ENCODE assay signal across 13 cellular contexts in genomic region chr7:134933460-134934068, GRCh38. TPM values are rescaled to one million over a fixed set of nuclear protein-coding genes. Genes with fewer than 3 reads are reported as not detected.
DNase-seq lines count a peak whose midpoint lies in the region; ATAC-seq, FAIRE-seq and TF ChIP-seq lines count a peak whose summit lies in the region.
"Had no signal": no experiment of that assay in that cellular context is flagged by ENCODE, and none has a peak within 500 bp of the region (broad histone marks: within the 10 kb centered on the region; RNA-seq: fewer than 3 reads in every experiment).

No MANE protein-coding gene starts in this region.

- BruUV-seq in GM12878 (replicated peaks; lab: Mats Ljungman, UMichigan), result no TSS peak

- no peaks in the 10 kb centered on the region for H4K20me1 ChIP-seq in BLaER1 treated with 17β-estradiol and CSF1 and Interleukin-3, amounts not matched to agents 10 nM and 100 nM
- H4K20me1 ChIP-seq in GM12878 (ENCODE audit: control insufficient read depth, insufficient read depth) (no peaks in the 10 kb centered on the region), osteoblast (ENCODE audit: insufficient read depth, low read length) (peaks cover 35% of the 10 kb centered on the region)

- in situ Hi-C loops in GM12878 (cut with MboI), result no loop called here

- peak overlapping the region in 9 of 11 experiments; percentile 37 to 75 (median 55); a peak in 16 of 22 replicates for H3K9ac ChIP-seq in BLaER1 treated with 17β-estradiol and CSF1 and Interleukin-3, amounts not matched to agents 10 nM and 100 nM
- H3K9ac ChIP-seq in GM12878 (ENCODE audit: control insufficient read depth, insufficient read depth, low read length), result no peak overlapping the region

- DNase-seq in GM12878 (ENCODE audit: low read depth, low spot score) (no peak), osteoblast (ENCODE audit: insufficient read length, low spot score, missing footprints) (no peak), HK-2 (ENCODE audit: unreplicated experiment) (no peak)
- no peak for DNase-seq in activated CD4-positive, CD25-positive, alpha-beta regulatory T cell (lab: John Stamatoyannopoulos, UW)
- DNase-seq: effector memory CD4-positive, alpha-beta T cell; NCI-H2081; stimulated activated CD4-positive, alpha-beta T cell treated with anti-CD3 and anti-CD28 coated beads, Interleukin-15, amount 100 ng/mL, for 24 hours; stimulated activated naive CD4-positive, alpha-beta T cell treated with Interleukin-2 at 50 U/mL for 16 hours had no signal

- H3K27me3 ChIP-seq in BLaER1 treated with 17β-estradiol and CSF1 and Interleukin-3, amounts not matched to agents 10 nM and 100 nM, result no peaks in the 10 kb centered on the region
- H3K27me3 ChIP-seq in GM12878 (replicated peaks in 1 of 2; ENCODE audit: control insufficient read depth in 2 of 2, insufficient read depth in 2 of 2, low read length in 1 of 2), result no peaks in the 10 kb centered on the region
- no peaks in the 10 kb centered on the region for H3K27me3 ChIP-seq in osteoblast (ENCODE audit: insufficient read depth, low read length)

- TF ChIP-seq POLR2A in GM12878 (IDR thresholded peaks at IDR 0.05; ENCODE audit: low read depth, low read length), result no peak

- H3K27ac ChIP-seq in BLaER1 treated with 17β-estradiol and CSF1 and Interleukin-3, amounts not matched to agents 10 nM and 100 nM, result peak overlapping the region in 10 of 11 experiments; percentile 51 to 86 (median 76); a peak in 21 of 22 replicates
- H3K27ac ChIP-seq in GM12878 (ENCODE audit: control insufficient read depth, insufficient read depth) (peak overlapping the region; percentile 33), osteoblast (ENCODE audit: low read depth, low read length) (peak overlapping the region; percentile 95)

- WGBS in GM12878 (ENCODE audit: insufficient coverage, insufficient replicate concordance, low lambda C conversion rate, missing lambda C conversion rate), result 15% methylated on average over 3 of the region's 3 CpGs

- peak overlapping the region in 9 of 10 experiments; percentile 2 to 36 (median 18); a peak in 9 of 20 replicates for H3K4me3 ChIP-seq in BLaER1 treated with 17β-estradiol and CSF1 and Interleukin-3, amounts not matched to agents 10 nM and 100 nM
- H3K4me3 ChIP-seq in GM12875 (ENCODE audit: low read depth, low read length) (peak overlapping the region; percentile 36), GM12878 (peak overlapping the region; percentile 16; the same call in 1 of the 2 replicates), osteoblast (ENCODE audit: insufficient read depth, low read length) (peak overlapping the region; percentile 55)

- intact Hi-C loops in GM12878 (cut with micrococcal nuclease; ENCODE audit: unreplicated experiment), result no loop called here

- POLR2A ChIA-PET in GM12878 (lab: Charles Lee), result interaction anchor here (0.6 to 1.1 kb wide), 3 partner anchors 10 to 260 kb away, joined by 4 to 8 read pairs (median 7); no protein-coding TSS in a partner anchor

- no peak for TF ChIP-seq RAD21 in GM12878 (IDR thresholded peaks at IDR 0.05; ENCODE audit: insufficient read depth, low read depth, low read length)

- no peak for TF ChIP-seq CTCF in GM12875 (IDR thresholded peaks at IDR 0.05; ENCODE audit: borderline replicate concordance, insufficient read depth, low read depth, low read length)
- TF ChIP-seq CTCF in GM12878 (IDR thresholded peaks at IDR 0.05 in 2 of 3, conservative IDR thresholded peaks at IDR 0.05 in 1 of 3; ENCODE audit: control insufficient read depth in 2 of 3, extremely low read depth in 1 of 3, insufficient read depth in 1 of 3, low read depth in 3 of 3, low read length in 3 of 3), result no peak
- no peak for TF ChIP-seq CTCF in osteoblast (IDR thresholded peaks at IDR 0.05; ENCODE audit: extremely low read depth, low read depth, low read length)

- SMC1A ChIA-PET in GM12878 (lab: Charles Lee; ENCODE audit: uncharacterized antibody, unreplicated experiment), result interaction anchor here (0.7 to 3.9 kb wide), 14 partner anchors 10 to 300 kb away, joined by 3 to 35 read pairs (median 4); no protein-coding TSS in a partner anchor

- no peaks in the 10 kb centered on the region for H3K79me2 ChIP-seq in GM12878 (ENCODE audit: control insufficient read depth, insufficient read depth, low read length)
- peaks cover 60% of the 10 kb centered on the region for H3K79me2 ChIP-seq in osteoblast (ENCODE audit: insufficient read depth, low read length)

- RAD21 ChIA-PET in GM12878 (lab: Charles Lee; ENCODE audit: unreplicated experiment), result interaction anchor here (0.9 to 2.5 kb wide), 9 partner anchors 9 to 301 kb away, joined by 3 to 13 read pairs (median 3); no protein-coding TSS in a partner anchor

- peak overlapping the region; percentile 86 for H2AFZ ChIP-seq in GM12878 (ENCODE audit: control insufficient read depth, low read depth, low read length)
- H2AFZ ChIP-seq in osteoblast (ENCODE audit: low read length), result no peak overlapping the region

- CTCF ChIA-PET in GM12878 (lab: Yijun Ruan, JAX), result interaction anchor here (0.6 to 3.7 kb wide), 7 partner anchors 9 to 244 kb away, joined by 3 to 16 read pairs (median 4); no protein-coding TSS in a partner anchor

- ATAC-seq in GM12878, result peak; percentile 48
- ATAC-seq in HG03025 (IDR thresholded peaks at IDR 0.05; ENCODE audit: low FRiP score, unreplicated experiment), result no peak
- no peak for ATAC-seq in HG02884 (IDR thresholded peaks at IDR 0.05; ENCODE audit: unreplicated experiment)
- ATAC-seq: activated T-helper 17 cell treated with anti-CD3 and anti-CD28 coated beads, Interleukin-2, amount 50 U/mL, for 72 hours had no signal

- FAIRE-seq in GM12878 (lab: Jason Lieb, UNC), result no peak

- H3K36me3 ChIP-seq in BLaER1 treated with 17β-estradiol and CSF1 and Interleukin-3, amounts not matched to agents 10 nM and 100 nM, result peaks cover 8 to 95% (median 72%) of the 10 kb centered on the region in 11 experiments
- H3K36me3 ChIP-seq in GM12878 (ENCODE audit: control insufficient read depth in 2 of 2, insufficient read depth in 2 of 2, low read length in 1 of 2) (no peaks in the 10 kb centered on the region), osteoblast (ENCODE audit: insufficient read depth, low read length) (peaks cover 89% of the 10 kb centered on the region)

- peak overlapping the region; percentile 66 to 87 (median 78) for H3K4me2 ChIP-seq in BLaER1 treated with 17β-estradiol and CSF1 and Interleukin-3, amounts not matched to agents 10 nM and 100 nM
- peak overlapping the region; percentile 88 for H3K4me2 ChIP-seq in GM12878 (ENCODE audit: control insufficient read depth, insufficient read depth)
- peak overlapping the region; percentile 82 for H3K4me2 ChIP-seq in osteoblast (ENCODE audit: insufficient read depth, low read length)

- H3K9me3 ChIP-seq in BLaER1 treated with 17β-estradiol and CSF1 and Interleukin-3, amounts not matched to agents 10 nM and 100 nM (replicated peaks in 1 of 11), result peaks cover 0 to 14% (median 4%) of the 10 kb centered on the region in 11 experiments; a peak in 6 of 22 replicates
- H3K9me3 ChIP-seq in GM12878 (replicated peaks; ENCODE audit: control insufficient read depth, insufficient read depth, low read length) (no peaks in the 10 kb centered on the region), osteoblast (ENCODE audit: low read depth, low read length) (no peaks in the 10 kb centered on the region)

- peaks cover 39 to 71% (median 58%) of the 10 kb centered on the region in 10 experiments for H3K4me1 ChIP-seq in BLaER1 treated with 17β-estradiol and CSF1 and Interleukin-3, amounts not matched to agents 10 nM and 100 nM
- H3K4me1 ChIP-seq in GM12878 (ENCODE audit: control insufficient read depth, insufficient read depth, low read length) (peaks cover 8% of the 10 kb centered on the region; the same call in 1 of the 2 replicates), osteoblast (ENCODE audit: insufficient read depth, low read length) (peaks cover 78% of the 10 kb centered on the region)

- no peak for TF ChIP-seq EP300 in GM12878 (IDR thresholded peaks at IDR 0.05; ENCODE audit: borderline replicate concordance in 1 of 2, control insufficient read depth in 1 of 2, low read depth in 2 of 2, low read length in 2 of 2)

RNA-seq across cellular contexts. Expression of gene AGBL3, which starts 52.7 kb away (rescaled TPM):
- 52.9 and 65.3 TPM in 2 replicates for total RNA-seq in GM12878 (2013; cell fraction: nucleolus; rRNA removed)
- total RNA-seq in GM12878 (2014; rRNA removed) (3.2 and 3.5 TPM in 2 replicates), GM12878 (2014; rRNA removed; fragmentation: Illumina TruSeq; extraction: Trizol) (2.9 and 3.8 TPM in 2 replicates), GM12878 (2021) (2.3 and 4.2 TPM in 2 replicates), osteoblast (2.2 and 2.7 TPM in 2 replicates)
- 1.1 TPM for polyA plus RNA-seq in GM12878 (2011; ENCODE audit: low read depth)
- polyA plus RNA-seq in GM12878 (2011; rRNA removed) (12.4 and 24.0 TPM in 2 replicates), GM12878 (2014; fragmentation: Illumina TruSeq; extraction: Trizol) (3.7 TPM in 2 replicates), GM12878 (2014; fragmentation: Nextera tagmentation; extraction: Ambion mirVana) (1 to 10 TPM in 1 of 2 experiments, under 1 TPM in 1; 0.82 to 1.4 TPM), GM12878 (2014; rRNA removed) (1.8 and 2.4 TPM in 2 replicates), GM12878 (2016; fragmentation: Nextera tagmentation; extraction: Ambion mirVana) (1 to 10 TPM; 7.4 to 8.3 TPM)
- polyA plus RNA-seq in GM12878 (2011; cell fraction: cytosol; rRNA removed), result 3.3 and 4.4 TPM in 2 replicates
- polyA plus RNA-seq in GM12878 (2011; cell fraction: nucleus; rRNA removed), result 8.8 and 9.8 TPM in 2 replicates
- 2.6 and 2.8 TPM in 2 replicates for polyA plus RNA-seq in GM12878 (2012)
- 6.6 and 7.2 TPM in 2 replicates for polyA minus RNA-seq in GM12878 (2011; rRNA and poly(A)+ RNA removed)
- 0.52 and 0.80 TPM in 2 replicates for polyA minus RNA-seq in GM12878 (2011; cell fraction: cytosol; rRNA and poly(A)+ RNA removed)
- 12.5 and 22.0 TPM in 2 replicates for polyA minus RNA-seq in GM12878 (2011; cell fraction: nucleus; rRNA and poly(A)+ RNA removed)

Comparison
In these comparisons a context has a peak if more than half of its experiments do, and no peak if none do; other contexts are left out.
1. H3K27ac ChIP-seq: peak in every context shown above with its lines; median percentile 95 in osteoblast; 76 in BLaER1 treated with 17β-estradiol and CSF1 and Interleukin-3, amounts not matched to agents 10 nM and 100 nM; 33 in GM12878.